1 cellular context compared by ENCODE assay signal in genomic region chr2:170157025-170157684, GRCh38.
A peak's percentile ranks its signal among the peaks of the same experiment; 100 is the strongest.
TF ChIP-seq lines count a peak whose summit lies in the region.

No MANE protein-coding gene starts in this region.

TF ChIP-seq in HepG2, 621 proteins besides CTCF, POLR2A, EP300 and RAD21 (continued from another document and continues in another):
- TF ChIP-seq ZNF318 (CRISPR knock-in tag; IDR thresholded peaks at IDR 0.05) (no peak), SPEN (CRISPR knock-in tag; IDR thresholded peaks at IDR 0.05; ENCODE audit: low read depth) (0 out of 2 replicates have a peak, but pooled peaks have one; percentile 27), MEF2D (CRISPR knock-in tag; IDR thresholded peaks at IDR 0.05) (no peak), NFE2 (CRISPR knock-in tag; IDR thresholded peaks at IDR 0.05) (peak; percentile 88), TEAD3 (CRISPR knock-in tag; optimal IDR thresholded peaks at IDR 0.05; ENCODE audit: borderline replicate concordance) (peak; percentile 77), ZNF260 (CRISPR knock-in tag; IDR thresholded peaks at IDR 0.05; ENCODE audit: borderline replicate concordance, low read depth) (no peak), MAX (IDR thresholded peaks at IDR 0.05) (0 out of 2 replicates have a peak, but pooled peaks have one; percentile 33), ADNP (CRISPR knock-in tag; IDR thresholded peaks at IDR 0.05) (no peak), ZNF607 (CRISPR knock-in tag; IDR thresholded peaks at IDR 0.05; ENCODE audit: borderline replicate concordance) (no peak), MXI1 (IDR thresholded peaks at IDR 0.05; ENCODE audit: borderline replicate concordance, low read depth, low read length) (0 out of 3 replicates have a peak, but pooled peaks have one; percentile 24), SALL1 (CRISPR knock-in tag; IDR thresholded peaks at IDR 0.05) (peak; percentile 33; the same call in 1 of the 2 replicates), ZNF350 (CRISPR knock-in tag; IDR thresholded peaks at IDR 0.05; ENCODE audit: borderline replicate concordance, low read depth) (no peak), NR2F1 (CRISPR knock-in tag; IDR thresholded peaks at IDR 0.05) (peak; percentile 8 to 71; a peak in 2 of 4 replicates), JUND (CRISPR knock-in tag; IDR thresholded peaks at IDR 0.05) (peak; percentile 86), ZNF567 (CRISPR knock-in tag; IDR thresholded peaks at IDR 0.05; ENCODE audit: borderline replicate concordance) (no peak), PPARG (CRISPR knock-in tag; conservative IDR thresholded peaks at IDR 0.05) (peak; percentile 57), RELA (CRISPR knock-in tag; IDR thresholded peaks at IDR 0.05) (no peak), ZNF878 (CRISPR knock-in tag; IDR thresholded peaks at IDR 0.05) (no peak), SOX13 (IDR thresholded peaks at IDR 0.05) (0 out of 2 replicates have a peak, but pooled peaks have one; percentile 51), SOX13 (CRISPR knock-in tag; conservative IDR thresholded peaks at IDR 0.05 in 1 of 2, IDR thresholded peaks at IDR 0.05 in 1 of 2) (peak in 1 of 2 experiments; percentile 75; a peak in 2 of 4 replicates), DPF2 (CRISPR knock-in tag; IDR thresholded peaks at IDR 0.05; ENCODE audit: borderline replicate concordance, low read depth) (peak; percentile 59; the same call in 1 of the 2 replicates), KAT8 (CRISPR knock-in tag; IDR thresholded peaks at IDR 0.05) (peak; percentile 50; the same call in 1 of the 2 replicates), HOXA9 (CRISPR knock-in tag; IDR thresholded peaks at IDR 0.05; ENCODE audit: borderline replicate concordance) (no peak), FOXP4 (CRISPR knock-in tag; IDR thresholded peaks at IDR 0.05) (peak; percentile 42; the same call in 1 of the 2 replicates), FOSL2 (CRISPR knock-in tag; IDR thresholded peaks at IDR 0.05) (peak; percentile 100), JDP2 (CRISPR knock-in tag; IDR thresholded peaks at IDR 0.05; ENCODE audit: borderline replicate concordance) (no peak), FOSL1 (CRISPR knock-in tag; IDR thresholded peaks at IDR 0.05; ENCODE audit: borderline replicate concordance) (peak; percentile 89; the same call in 1 of the 2 replicates), DMAP1 (CRISPR knock-in tag; IDR thresholded peaks at IDR 0.05) (no peak), ARID3A (IDR thresholded peaks at IDR 0.05; ENCODE audit: low read depth, low read length) (peak; percentile 82), ZIK1 (CRISPR knock-in tag; IDR thresholded peaks at IDR 0.05; ENCODE audit: borderline replicate concordance, low read depth) (no peak)
- TF ChIP-seq, protein P1, sequence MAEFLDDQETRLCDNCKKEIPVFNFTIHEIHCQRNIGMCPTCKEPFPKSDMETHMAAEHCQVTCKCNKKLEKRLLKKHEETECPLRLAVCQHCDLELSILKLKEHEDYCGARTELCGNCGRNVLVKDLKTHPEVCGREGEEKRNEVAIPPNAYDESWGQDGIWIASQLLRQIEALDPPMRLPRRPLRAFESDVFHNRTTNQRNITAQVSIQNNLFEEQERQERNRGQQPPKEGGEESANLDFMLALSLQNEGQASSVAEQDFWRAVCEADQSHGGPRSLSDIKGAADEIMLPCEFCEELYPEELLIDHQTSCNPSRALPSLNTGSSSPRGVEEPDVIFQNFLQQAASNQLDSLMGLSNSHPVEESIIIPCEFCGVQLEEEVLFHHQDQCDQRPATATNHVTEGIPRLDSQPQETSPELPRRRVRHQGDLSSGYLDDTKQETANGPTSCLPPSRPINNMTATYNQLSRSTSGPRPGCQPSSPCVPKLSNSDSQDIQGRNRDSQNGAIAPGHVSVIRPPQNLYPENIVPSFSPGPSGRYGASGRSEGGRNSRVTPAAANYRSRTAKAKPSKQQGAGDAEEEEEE (CRISPR knock-in tag; IDR thresholded peaks at IDR 0.05; ENCODE audit: borderline replicate concordance): no peak
- TF ChIP-seq, protein P2, sequence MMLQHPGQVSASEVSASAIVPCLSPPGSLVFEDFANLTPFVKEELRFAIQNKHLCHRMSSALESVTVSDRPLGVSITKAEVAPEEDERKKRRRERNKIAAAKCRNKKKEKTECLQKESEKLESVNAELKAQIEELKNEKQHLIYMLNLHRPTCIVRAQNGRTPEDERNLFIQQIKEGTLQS (CRISPR knock-in tag; IDR thresholded peaks at IDR 0.05): peak; percentile 72; the same call in 1 of the 2 replicates
- TF ChIP-seq, protein P3, sequence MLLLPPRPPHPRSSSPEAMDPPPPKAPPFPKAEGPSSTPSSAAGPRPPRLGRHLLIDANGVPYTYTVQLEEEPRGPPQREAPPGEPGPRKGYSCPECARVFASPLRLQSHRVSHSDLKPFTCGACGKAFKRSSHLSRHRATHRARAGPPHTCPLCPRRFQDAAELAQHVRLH (CRISPR knock-in tag; IDR thresholded peaks at IDR 0.05; ENCODE audit: borderline replicate concordance, low read depth): peak; percentile 46; the same call in 1 of the 2 replicates
- TF ChIP-seq, protein P4, sequence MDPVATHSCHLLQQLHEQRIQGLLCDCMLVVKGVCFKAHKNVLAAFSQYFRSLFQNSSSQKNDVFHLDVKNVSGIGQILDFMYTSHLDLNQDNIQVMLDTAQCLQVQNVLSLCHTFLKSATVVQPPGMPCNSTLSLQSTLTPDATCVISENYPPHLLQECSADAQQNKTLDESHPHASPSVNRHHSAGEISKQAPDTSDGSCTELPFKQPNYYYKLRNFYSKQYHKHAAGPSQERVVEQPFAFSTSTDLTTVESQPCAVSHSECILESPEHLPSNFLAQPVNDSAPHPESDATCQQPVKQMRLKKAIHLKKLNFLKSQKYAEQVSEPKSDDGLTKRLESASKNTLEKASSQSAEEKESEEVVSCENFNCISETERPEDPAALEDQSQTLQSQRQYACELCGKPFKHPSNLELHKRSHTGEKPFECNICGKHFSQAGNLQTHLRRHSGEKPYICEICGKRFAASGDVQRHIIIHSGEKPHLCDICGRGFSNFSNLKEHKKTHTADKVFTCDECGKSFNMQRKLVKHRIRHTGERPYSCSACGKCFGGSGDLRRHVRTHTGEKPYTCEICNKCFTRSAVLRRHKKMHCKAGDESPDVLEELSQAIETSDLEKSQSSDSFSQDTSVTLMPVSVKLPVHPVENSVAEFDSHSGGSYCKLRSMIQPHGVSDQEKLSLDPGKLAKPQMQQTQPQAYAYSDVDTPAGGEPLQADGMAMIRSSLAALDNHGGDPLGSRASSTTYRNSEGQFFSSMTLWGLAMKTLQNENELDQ (CRISPR knock-in tag; IDR thresholded peaks at IDR 0.05; ENCODE audit: borderline replicate concordance): no peak
- TF ChIP-seq, protein P5, sequence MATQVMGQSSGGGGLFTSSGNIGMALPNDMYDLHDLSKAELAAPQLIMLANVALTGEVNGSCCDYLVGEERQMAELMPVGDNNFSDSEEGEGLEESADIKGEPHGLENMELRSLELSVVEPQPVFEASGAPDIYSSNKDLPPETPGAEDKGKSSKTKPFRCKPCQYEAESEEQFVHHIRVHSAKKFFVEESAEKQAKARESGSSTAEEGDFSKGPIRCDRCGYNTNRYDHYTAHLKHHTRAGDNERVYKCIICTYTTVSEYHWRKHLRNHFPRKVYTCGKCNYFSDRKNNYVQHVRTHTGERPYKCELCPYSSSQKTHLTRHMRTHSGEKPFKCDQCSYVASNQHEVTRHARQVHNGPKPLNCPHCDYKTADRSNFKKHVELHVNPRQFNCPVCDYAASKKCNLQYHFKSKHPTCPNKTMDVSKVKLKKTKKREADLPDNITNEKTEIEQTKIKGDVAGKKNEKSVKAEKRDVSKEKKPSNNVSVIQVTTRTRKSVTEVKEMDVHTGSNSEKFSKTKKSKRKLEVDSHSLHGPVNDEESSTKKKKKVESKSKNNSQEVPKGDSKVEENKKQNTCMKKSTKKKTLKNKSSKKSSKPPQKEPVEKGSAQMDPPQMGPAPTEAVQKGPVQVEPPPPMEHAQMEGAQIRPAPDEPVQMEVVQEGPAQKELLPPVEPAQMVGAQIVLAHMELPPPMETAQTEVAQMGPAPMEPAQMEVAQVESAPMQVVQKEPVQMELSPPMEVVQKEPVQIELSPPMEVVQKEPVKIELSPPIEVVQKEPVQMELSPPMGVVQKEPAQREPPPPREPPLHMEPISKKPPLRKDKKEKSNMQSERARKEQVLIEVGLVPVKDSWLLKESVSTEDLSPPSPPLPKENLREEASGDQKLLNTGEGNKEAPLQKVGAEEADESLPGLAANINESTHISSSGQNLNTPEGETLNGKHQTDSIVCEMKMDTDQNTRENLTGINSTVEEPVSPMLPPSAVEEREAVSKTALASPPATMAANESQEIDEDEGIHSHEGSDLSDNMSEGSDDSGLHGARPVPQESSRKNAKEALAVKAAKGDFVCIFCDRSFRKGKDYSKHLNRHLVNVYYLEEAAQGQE (IDR thresholded peaks at IDR 0.05; ENCODE audit: borderline replicate concordance in 1 of 2, low read depth in 1 of 2, low read length in 2 of 2): peak in 1 of 2 experiments; percentile 28; a peak in 1 of 4 replicates
- TF ChIP-seq, protein P6, sequence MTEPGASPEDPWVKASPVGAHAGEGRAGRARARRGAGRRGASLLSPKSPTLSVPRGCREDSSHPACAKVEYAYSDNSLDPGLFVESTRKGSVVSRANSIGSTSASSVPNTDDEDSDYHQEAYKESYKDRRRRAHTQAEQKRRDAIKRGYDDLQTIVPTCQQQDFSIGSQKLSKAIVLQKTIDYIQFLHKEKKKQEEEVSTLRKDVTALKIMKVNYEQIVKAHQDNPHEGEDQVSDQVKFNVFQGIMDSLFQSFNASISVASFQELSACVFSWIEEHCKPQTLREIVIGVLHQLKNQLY (CRISPR knock-in tag; IDR thresholded peaks at IDR 0.05): peak; percentile 51; the same call in 1 of the 2 replicates
